In the genomic region with DNA sequence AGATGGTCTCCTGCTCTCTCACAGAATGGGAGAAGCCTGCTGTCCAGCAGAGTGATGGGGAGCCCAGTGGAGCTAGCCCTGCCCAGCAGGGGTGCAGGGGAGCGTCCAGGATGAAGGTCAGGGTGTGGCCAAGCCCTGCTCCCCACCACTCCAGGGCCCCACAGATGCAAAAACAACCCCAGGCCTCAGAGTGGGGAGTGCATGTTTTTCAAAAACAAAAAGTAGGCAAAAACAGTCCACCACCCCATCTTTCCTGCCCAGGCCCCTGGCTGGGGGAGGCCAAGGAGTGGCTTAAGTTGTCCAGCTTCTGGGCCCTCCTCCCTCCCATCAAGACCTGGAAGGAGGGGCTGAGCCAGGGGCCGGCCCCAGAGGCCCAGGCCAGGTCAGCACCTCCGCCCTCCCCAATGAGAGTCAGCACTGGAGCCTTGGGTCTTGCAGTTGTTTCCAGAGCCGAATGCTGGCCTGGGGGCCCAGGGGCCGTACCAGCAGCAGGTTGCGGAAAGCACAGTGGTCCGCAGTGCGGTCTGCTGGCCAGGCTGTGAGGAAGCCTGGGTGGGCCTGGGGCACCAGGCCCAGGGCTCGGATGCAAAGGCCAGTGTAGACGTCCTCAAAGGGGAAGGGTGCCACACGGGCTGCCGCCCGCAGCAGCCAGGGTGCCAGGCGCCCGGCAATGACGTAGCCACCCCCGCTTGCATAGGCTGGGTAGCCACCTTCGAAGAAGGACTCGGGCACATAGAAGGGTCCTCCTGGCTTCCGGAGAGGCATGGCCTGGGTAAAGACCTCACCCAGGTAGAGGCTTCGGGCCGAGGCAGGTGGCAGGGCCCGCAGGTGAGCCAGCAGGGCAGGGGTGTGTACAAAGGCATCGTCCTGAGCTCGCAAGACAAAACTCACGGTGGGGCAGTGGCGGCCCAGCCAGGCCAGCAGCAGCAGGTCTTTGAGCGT, we compare ENCODE assay signal across 19 cellular contexts. TPM values are rescaled to one million over a fixed set of nuclear protein-coding genes. Genes with fewer than 3 reads are reported as not detected.
A peak's percentile ranks its signal among the peaks of the same experiment; 100 is the strongest.
DNase-seq lines count a peak whose midpoint lies in the region; ATAC-seq, FAIRE-seq and TF ChIP-seq lines count a peak whose summit lies in the region.
"Had no signal": no experiment of that assay in that cellular context is flagged by ENCODE, and none has a peak within 500 bp of the region (broad histone marks: within the 10 kb centered on the region; RNA-seq: fewer than 3 reads in every experiment).

No MANE protein-coding gene starts in this region.

- no peak for TF ChIP-seq CTCF in kidney (IDR thresholded peaks at IDR 0.05; ENCODE audit: borderline replicate concordance, extremely low read depth, insufficient read depth)

- peak overlapping the region; percentile 72 for H3K27ac Mint-ChIP-seq in activated CD8-positive, alpha-beta memory T cell treated with anti-CD3 and anti-CD28 coated beads, Interleukin-2, amount 10 ng/mL, durations not matched to agents 7 days and 5 days
- peak overlapping the region; percentile 55 to 81 for H3K27ac Mint-ChIP-seq in T-cell

- FAIRE-seq in kidney (lab: Jason Lieb, UNC) (no peak), small intestine (lab: Jason Lieb, UNC) (no peak)
- FAIRE-seq: islet of Langerhans had no signal

- no peak for DNase-seq in activated CD8-positive, alpha-beta memory T cell treated with anti-CD3 and anti-CD28 coated beads, Interleukin-2, amount 10 ng/mL, durations not matched to agents 7 days and 5 days
- DNase-seq in activated CD8-positive, alpha-beta memory T cell treated with anti-CD3 and anti-CD28 coated beads, Interleukin-2, amount 50 U/mL, for 48 hours: no peak
- DNase-seq in T-cell (peak in 1 of 34 experiments; percentile 3), kidney (peak; percentile 69), small intestine (peak; percentile 40), superior temporal gyrus (ENCODE audit: extremely low spot score) (no peak)
- DNase-seq: activated CD4-positive, alpha-beta T cell treated with anti-CD3 and anti-CD28 coated beads, Interleukin-2, amount 50 U/mL, for 4 hours; activated naive CD4-positive, alpha-beta T cell; gastrocnemius medialis; MM.1S; NCI-H774; sigmoid colon; stimulated activated CD4-positive, alpha-beta T cell treated with anti-CD3 and anti-CD28 coated beads, Interleukin-4, amount 100 ng/mL, for 4 hours had no signal

- POLR2A ChIA-PET in T-cell (lab: Charles Lee): no interaction called here

- CTCF ChIA-PET in activated CD8-positive, alpha-beta memory T cell treated with anti-CD3 and anti-CD28 coated beads, Interleukin-2, amount 10 ng/mL, durations not matched to agents 7 days and 5 days (lab: Charles Lee): interaction anchor here (1.0 to 1.9 kb wide), 2 partner anchors 14 to 23 kb away, joined by 3 to 6 read pairs; a partner anchor contains a TSS
- CTCF ChIA-PET in T-cell (lab: Charles Lee): interaction anchor here in 1 of 2 donors (0.6 to 0.7 kb wide), 2 partner anchors 20 to 65 kb away, joined by 3 to 7 read pairs; no protein-coding TSS in a partner anchor

- H3K9me3 ChIP-seq in kidney (ENCODE audit: control insufficient read depth in 1 of 2, low read length in 2 of 2) (no peaks in the 10 kb centered on the region), small intestine (ENCODE audit: control insufficient read depth, low read depth) (no peaks in the 10 kb centered on the region)
- H3K9me3 ChIP-seq: gastrocnemius medialis, sigmoid colon had no signal

- intact Hi-C loops in kidney (cut with DNase I): no loop called here

- H3K4me3 ChIP-seq in kidney (ENCODE audit: low read length in 2 of 2) (no peak overlapping the region), small intestine (ENCODE audit: low read depth in 1 of 2, low read length in 2 of 2) (peak overlapping the region in 1 of 2 donors; percentile 78)

- H3K36me3 ChIP-seq in kidney (ENCODE audit: control insufficient read depth in 1 of 2, insufficient read depth in 2 of 2, low read length in 2 of 2): peaks cover 9 to 19% of the 10 kb centered on the region in 2 donors
- peaks cover 2 to 10% of the 10 kb centered on the region in 2 donors for H3K36me3 ChIP-seq in small intestine (ENCODE audit: control insufficient read depth in 2 of 2, insufficient read depth in 2 of 2, low read length in 2 of 2)

- no peaks in the 10 kb centered on the region for H3K9me3 Mint-ChIP-seq in activated CD8-positive, alpha-beta memory T cell treated with anti-CD3 and anti-CD28 coated beads, Interleukin-2, amount 10 ng/mL, durations not matched to agents 7 days and 5 days (ENCODE audit: low read depth)
- H3K9me3 Mint-ChIP-seq in T-cell: no peaks in the 10 kb centered on the region

- H3K4me1 ChIP-seq in kidney (ENCODE audit: control insufficient read depth in 1 of 2, insufficient read depth in 1 of 2, low read depth in 1 of 2, low read length in 2 of 2) (peaks cover 9 to 22% of the 10 kb centered on the region in 2 donors), small intestine (ENCODE audit: control insufficient read depth in 2 of 2, insufficient read depth in 1 of 2, low read depth in 1 of 2, low read length in 1 of 2) (peaks cover 2 to 5% of the 10 kb centered on the region in 2 donors)

- H3K4me3 Mint-ChIP-seq in activated CD8-positive, alpha-beta memory T cell treated with anti-CD3 and anti-CD28 coated beads, Interleukin-2, amount 10 ng/mL, durations not matched to agents 7 days and 5 days: no peak overlapping the region
- H3K4me3 Mint-ChIP-seq in T-cell: peak overlapping the region in 1 of 3 donors; percentile 24

- no peaks in the 10 kb centered on the region for H3K36me3 Mint-ChIP-seq in activated CD8-positive, alpha-beta memory T cell treated with anti-CD3 and anti-CD28 coated beads, Interleukin-2, amount 10 ng/mL, durations not matched to agents 7 days and 5 days
- H3K36me3 Mint-ChIP-seq in T-cell: peaks cover 22% of the 10 kb centered on the region

- H3K27ac ChIP-seq in kidney (ENCODE audit: low read depth in 2 of 2, low read length in 2 of 2) (no peak overlapping the region), small intestine (ENCODE audit: low read depth in 1 of 2, low read length in 1 of 2) (peak overlapping the region; percentile 80 to 91)

- ATAC-seq in activated CD8-positive, alpha-beta memory T cell treated with anti-CD3 and anti-CD28 coated beads, Interleukin-2, amount 10 ng/mL, durations not matched to agents 7 days and 5 days: no peak
- ATAC-seq in T-cell (replicated peaks in 1 of 4) (no peak), GM18873 (IDR thresholded peaks at IDR 0.05; ENCODE audit: low FRiP score, unreplicated experiment) (no peak), HG02981 (IDR thresholded peaks at IDR 0.05; ENCODE audit: unreplicated experiment) (no peak)
- ATAC-seq: gastrocnemius medialis had no signal

- WGBS in small intestine, 3 donors: 13 to 69% (median 51%) methylated on average over 27 to 28 of the region's 28 CpGs

- no peak overlapping the region for H3K9ac ChIP-seq in kidney (ENCODE audit: low read length in 2 of 2)

- H3K27me3 ChIP-seq in small intestine (ENCODE audit: control insufficient read depth in 2 of 2, insufficient read depth in 2 of 2, low read length in 2 of 2): no peaks in the 10 kb centered on the region
- H3K27me3 ChIP-seq: gastrocnemius medialis, sigmoid colon had no signal

- H3K4me1 Mint-ChIP-seq in activated CD8-positive, alpha-beta memory T cell treated with anti-CD3 and anti-CD28 coated beads, Interleukin-2, amount 10 ng/mL, durations not matched to agents 7 days and 5 days: peaks cover 26% of the 10 kb centered on the region
- peaks cover 23 to 33% (median 27%) of the 10 kb centered on the region in 3 donors for H3K4me1 Mint-ChIP-seq in T-cell

- no peaks in the 10 kb centered on the region for H3K27me3 Mint-ChIP-seq in activated CD8-positive, alpha-beta memory T cell treated with anti-CD3 and anti-CD28 coated beads, Interleukin-2, amount 10 ng/mL, durations not matched to agents 7 days and 5 days
- H3K27me3 Mint-ChIP-seq in T-cell: no peaks in the 10 kb centered on the region

RNA-seq across cellular contexts. Expression of a gene that starts 1.7 kb away (rescaled TPM):
- total RNA-seq in activated CD8-positive, alpha-beta memory T cell treated with anti-CD3 and anti-CD28 coated beads, Interleukin-2, amount 10 ng/mL, durations not matched to agents 7 days and 5 days: 1 to 10 TPM; 3.2 TPM
- 1 to 10 TPM in 4 of 5 donors, under 1 TPM in 1; 0.76 to 5.0 (median 1.3) TPM for total RNA-seq in T-cell
- total RNA-seq in kidney: 4.4 TPM
- polyA plus RNA-seq in kidney (ENCODE audit: insufficient read depth, low read depth, low replicate concordance): 6.5 TPM
- 100 to 1,000 TPM in 1 of 3 donors, 10 to 100 TPM in 2; 27.5 to 125 (median 70.2) TPM for polyA plus RNA-seq in small intestine
- total RNA-seq: myocyte had no signal

RNA-seq across cellular contexts. Expression of a gene that starts 14.3 kb away (rescaled TPM):
- total RNA-seq in activated CD8-positive, alpha-beta memory T cell treated with anti-CD3 and anti-CD28 coated beads, Interleukin-2, amount 10 ng/mL, durations not matched to agents 7 days and 5 days: 10 to 100 TPM; 43.2 to 56.5 TPM
- total RNA-seq in T-cell (10 to 100 TPM; 19.5 to 33.9 (median 24.7) TPM), kidney (43.9 TPM)
- polyA plus RNA-seq in kidney (ENCODE audit: insufficient read depth, low read depth, low replicate concordance) (73.9 TPM), small intestine (100 to 1,000 TPM in 1 of 3 donors, 10 to 100 TPM in 2; 67.8 to 122 (median 98.4) TPM)

RNA-seq across cellular contexts. Expression of a gene that starts 17.5 kb away (rescaled TPM):
- total RNA-seq in activated CD8-positive, alpha-beta memory T cell treated with anti-CD3 and anti-CD28 coated beads, Interleukin-2, amount 10 ng/mL, durations not matched to agents 7 days and 5 days: not detected
- under 1 TPM in 2 of 5 donors, not detected in 3; 0.29 to 0.55 TPM for total RNA-seq in T-cell
- total RNA-seq in kidney: not detected
- polyA plus RNA-seq in kidney (ENCODE audit: insufficient read depth, low read depth, low replicate concordance): 23.1 TPM
- 100 to 1,000 TPM in 2 of 3 donors, 10 to 100 TPM in 1; 11.7 to 154 (median 112) TPM for polyA plus RNA-seq in small intestine
- total RNA-seq: A673, bronchial epithelial cell, gastrocnemius medialis, myocyte, sigmoid colon had no signal
- polyA plus RNA-seq: sigmoid colon had no signal

RNA-seq across cellular contexts. Expression of a gene that starts 27.8 kb away (rescaled TPM):
- 10 to 100 TPM; 18.7 to 20.1 TPM for total RNA-seq in activated CD8-positive, alpha-beta memory T cell treated with anti-CD3 and anti-CD28 coated beads, Interleukin-2, amount 10 ng/mL, durations not matched to agents 7 days and 5 days
- total RNA-seq in T-cell (10 to 100 TPM; 13.0 to 28.6 (median 27.0) TPM), kidney (30.9 TPM)
- polyA plus RNA-seq in kidney (ENCODE audit: insufficient read depth, low read depth, low replicate concordance) (72.2 TPM), small intestine (10 to 100 TPM; 19.9 to 34.0 (median 26.7) TPM)

RNA-seq across cellular contexts. Expression of a gene that starts 28.3 kb away (rescaled TPM):
- total RNA-seq in activated CD8-positive, alpha-beta memory T cell treated with anti-CD3 and anti-CD28 coated beads, Interleukin-2, amount 10 ng/mL, durations not matched to agents 7 days and 5 days: 10 to 100 TPM; 24.4 to 36.0 TPM
- total RNA-seq in T-cell: 10 to 100 TPM; 12.4 to 32.8 (median 27.1) TPM
- total RNA-seq in kidney: 16.8 TPM
- polyA plus RNA-seq in kidney (ENCODE audit: insufficient read depth, low read depth, low replicate concordance): 15.5 TPM
- polyA plus RNA-seq in small intestine: 10 to 100 TPM in 2 of 3 donors, 1 to 10 TPM in 1; 9.4 to 36.4 (median 16.5) TPM

Comparison
In these comparisons a context has a peak if more than half of its experiments do, and no peak if none do; other contexts are left out.
1. DNase-seq: peak in kidney (single experiment) and small intestine (single experiment); none in activated CD8-positive, alpha-beta memory T cell treated with anti-CD3 and anti-CD28 coated beads, Interleukin-2, amount 10 ng/mL, durations not matched to agents 7 days and 5 days (single experiment), activated CD8-positive, alpha-beta memory T cell treated with anti-CD3 and anti-CD28 coated beads, Interleukin-2, amount 50 U/mL, for 48 hours (single experiment) and superior temporal gyrus (single experiment).
2. H3K27ac ChIP-seq: peak in small intestine (2 of 2); none in kidney (0 of 2).